In genomic region chr11:47213985-47214564, GRCh38 we compare ENCODE assay signal across 8 cellular contexts. TPM values are rescaled to one million over a fixed set of nuclear protein-coding genes. Genes with fewer than 3 reads are reported as not detected.
DNase-seq lines count a peak whose midpoint lies in the region; ATAC-seq, FAIRE-seq and TF ChIP-seq lines count a peak whose summit lies in the region.

No MANE protein-coding gene starts in this region.

- H3K4me1 ChIP-seq in HepG2 (ENCODE audit: insufficient read depth, low read length), result peaks cover 57% of the 10 kb centered on the region

- DNase-seq in AG20443 (ENCODE audit: low spot score), result peak; percentile 93
- DNase-seq in NCI-H460 (ENCODE audit: extremely low read depth, low read depth), result peak; percentile 86
- DNase-seq in activated CD4-positive, alpha-beta T cell treated with anti-CD3 and anti-CD28 coated beads, Interleukin-2, amount 50 U/mL, for 24 hours (ENCODE audit: low read depth in 1 of 2, low spot score in 1 of 2), result peak; percentile 73 to 80
- DNase-seq in dedifferentiated amniotic fluid mesenchymal stem cell (ENCODE audit: extremely low spot score), result peak; percentile 78
- DNase-seq in HepG2 (ENCODE audit: low spot score), result peak; percentile 86
- peak; percentile 88 for DNase-seq in stimulated activated CD4-positive, alpha-beta T cell treated with anti-CD3 and anti-CD28 coated beads, Interleukin-4, amount 100 ng/mL, for 24 hours

- no peaks in the 10 kb centered on the region; a peak in 1 of 5 replicates for H3K27me3 ChIP-seq in HepG2 (ENCODE audit: control insufficient read depth in 1 of 2, insufficient read depth in 2 of 2, low read length in 2 of 2)

- H3K27ac ChIP-seq in HepG2 (ENCODE audit: extremely low read length, insufficient read depth, low read length), result peak overlapping the region; percentile 73

- H2AFZ ChIP-seq in HepG2 (ENCODE audit: low read length), result peak overlapping the region; percentile 23

- H3K9ac ChIP-seq in HepG2 (ENCODE audit: insufficient read depth, low read depth, low read length), result peak overlapping the region; percentile 55

- TF ChIP-seq EP300 in HepG2 (IDR thresholded peaks at IDR 0.05; ENCODE audit: low read depth in 2 of 2, low read length in 2 of 2) (no peak), HepG2 (CRISPR knock-in tag; IDR thresholded peaks at IDR 0.05; ENCODE audit: borderline replicate concordance) (no peak)

- H3K36me3 ChIP-seq in HepG2 (replicated peaks in 1 of 2; ENCODE audit: control insufficient read depth in 1 of 2, insufficient read depth in 2 of 2, low read length in 2 of 2), result peaks cover 0 to 9% of the 10 kb centered on the region in 2 experiments; a peak in 1 of 5 replicates

- H3K9me3 ChIP-seq in HepG2 (ENCODE audit: low read length), result 0 out of 2 replicates have a peak, but pooled peaks cover 6% of the 10 kb centered on the region

- peak overlapping the region; percentile 78 for H3K4me2 ChIP-seq in HepG2 (ENCODE audit: low read depth, low read length)

- H3K79me2 ChIP-seq in HepG2 (ENCODE audit: insufficient read depth, low read length), result peaks cover 36% of the 10 kb centered on the region

- TF ChIP-seq POLR2A in HepG2 (IDR thresholded peaks at IDR 0.05; ENCODE audit: insufficient read depth in 1 of 2, low read depth in 2 of 2, low read length in 2 of 2), result peak; percentile 21 to 58; a peak in 3 of 4 replicates

- intact Hi-C loops in HepG2 (cut with micrococcal nuclease; ENCODE audit: unreplicated experiment), result loop anchor here (2.0 kb wide), 1 partner anchor 25 kb away; no protein-coding TSS in a partner anchor

- POLR2A ChIA-PET in HepG2 (lab: Yijun Ruan, JAX), result interaction anchor here (0.9 to 4.6 kb wide), 17 partner anchors 8 to 213 kb away, joined by 3 to 247 read pairs (median 18); partner anchors contain the start of genes ACP2, ARFGAP2, NR1H3 and PACSIN3

- H3K4me3 ChIP-seq in HepG2 (replicated peaks in 1 of 3; ENCODE audit: insufficient read depth in 1 of 3, low read depth in 2 of 3, low read length in 3 of 3), result peak overlapping the region; percentile 70 to 86 (median 79)

- H4K20me1 ChIP-seq in HepG2 (ENCODE audit: insufficient read depth, low read length), result peaks cover 19% of the 10 kb centered on the region

- no peak for TF ChIP-seq RAD21 in HepG2 (CRISPR knock-in tag; IDR thresholded peaks at IDR 0.05)

- ATAC-seq in GM19035 (IDR thresholded peaks at IDR 0.05; ENCODE audit: unreplicated experiment) (peak; percentile 61), HG03378 (IDR thresholded peaks at IDR 0.05; ENCODE audit: unreplicated experiment) (peak; percentile 64), HepG2 (peak; percentile 90)

- 17% methylated on average over 17 of the region's 20 CpGs for WGBS in HepG2 (ENCODE audit: low lambda C conversion rate)

- FAIRE-seq in HepG2 (lab: Jason Lieb, UNC), result peak; percentile 53

- in situ Hi-C loops in HepG2 (cut with HindIII; ENCODE audit: extremely low pct_ligation_motif_present, low pct_unique_long_range_greater_than_20kb), result no loop called here

- TSS peak; percentile 74 for BruUV-seq in HepG2 (replicated peaks; lab: Mats Ljungman, UMichigan)

- TF ChIP-seq CTCF in HepG2 (CRISPR knock-in tag; IDR thresholded peaks at IDR 0.05), result no peak

- CTCF ChIA-PET in HepG2 (lab: Yijun Ruan, JAX; ENCODE audit: low intra/inter-chr PET ratio, low total read pairs), result no interaction called here

RNA-seq across cellular contexts. Expression of gene DDB2, which starts 0.7 kb away (rescaled TPM):
- total RNA-seq in NCI-H460 (2014; rRNA removed; shearing (Covaris generic)), result 59.1 and 61.7 TPM in 2 replicates
- 61.1 and 64.9 TPM in 2 replicates for polyA plus RNA-seq in NCI-H460 (2014; cell fraction: nucleus; rRNA removed)
- 83.4 and 88.1 TPM in 2 replicates for total RNA-seq in HepG2 (2016; rRNA removed; fragmentation: Illumina TruSeq; extraction: Trizol)
- total RNA-seq in HepG2 (2016; cell fraction: cytosol; rRNA removed; fragmentation: Illumina TruSeq; extraction: Trizol; ENCODE audit: low read depth), result 42.2 and 43.5 TPM in 2 replicates
- 83.5 and 97.1 TPM in 2 replicates for total RNA-seq in HepG2 (2016; cell fraction: insoluble cytoplasmic fraction; rRNA removed; fragmentation: Illumina TruSeq; extraction: Trizol)
- total RNA-seq in HepG2 (2016; cell fraction: membrane; rRNA removed; fragmentation: Illumina TruSeq; extraction: Trizol), result 57.3 and 60.8 TPM in 2 replicates
- total RNA-seq in HepG2 (2016; cell fraction: nucleus; rRNA removed; fragmentation: Illumina TruSeq; extraction: Trizol), result 58.4 and 60.1 TPM in 2 replicates
- polyA plus RNA-seq in HepG2 (2011; rRNA removed), result 66.8 and 71.4 TPM in 2 replicates
- 52.8 and 58.0 TPM in 2 replicates for polyA plus RNA-seq in HepG2 (2011; cell fraction: cytosol; rRNA removed)
- 181 and 193 TPM in 2 replicates for polyA plus RNA-seq in HepG2 (2011; cell fraction: nucleus; rRNA removed)
- 46.8 and 59.0 TPM in 2 replicates for polyA plus RNA-seq in HepG2 (2012)
- 33.5 and 35.4 TPM in 2 replicates for polyA plus RNA-seq in HepG2 (2016; cell fraction: cytosol; fragmentation: Illumina TruSeq; extraction: Trizol; ENCODE audit: low read depth)
- 91.3 and 93.6 TPM in 2 replicates for polyA plus RNA-seq in HepG2 (2016; cell fraction: insoluble cytoplasmic fraction; fragmentation: Illumina TruSeq; extraction: Trizol; ENCODE audit: low read depth)
- polyA plus RNA-seq in HepG2 (2016; cell fraction: membrane; fragmentation: Illumina TruSeq; extraction: Trizol; ENCODE audit: low read depth), result 43.2 and 43.8 TPM in 2 replicates
- polyA plus RNA-seq in HepG2 (2016; cell fraction: nucleus; fragmentation: Illumina TruSeq; extraction: Trizol; ENCODE audit: insufficient read depth, low read depth), result 125 and 136 TPM in 2 replicates
- polyA minus RNA-seq in HepG2 (2011; rRNA and poly(A)+ RNA removed; ENCODE audit: low replicate concordance), result 62.5 and 94.9 TPM in 2 replicates
- 19.2 and 26.2 TPM in 2 replicates for polyA minus RNA-seq in HepG2 (2011; cell fraction: cytosol; rRNA and poly(A)+ RNA removed)
- 62.4 and 65.9 TPM in 2 replicates for polyA minus RNA-seq in HepG2 (2011; cell fraction: nucleus; rRNA and poly(A)+ RNA removed)

RNA-seq across cellular contexts. Expression of gene PACSIN3, which starts 27.8 kb away (rescaled TPM):
- 19.2 and 21.8 TPM in 2 replicates for total RNA-seq in NCI-H460 (2014; rRNA removed; shearing (Covaris generic))
- polyA plus RNA-seq in NCI-H460 (2014; cell fraction: nucleus; rRNA removed), result 46.7 and 52.6 TPM in 2 replicates
- total RNA-seq in HepG2 (2016; rRNA removed; fragmentation: Illumina TruSeq; extraction: Trizol), result 86.4 and 93.3 TPM in 2 replicates
- 23.5 and 25.6 TPM in 2 replicates for total RNA-seq in HepG2 (2016; cell fraction: cytosol; rRNA removed; fragmentation: Illumina TruSeq; extraction: Trizol; ENCODE audit: low read depth)
- total RNA-seq in HepG2 (2016; cell fraction: insoluble cytoplasmic fraction; rRNA removed; fragmentation: Illumina TruSeq; extraction: Trizol), result 85.9 and 101 TPM in 2 replicates
- 44.9 and 52.0 TPM in 2 replicates for total RNA-seq in HepG2 (2016; cell fraction: membrane; rRNA removed; fragmentation: Illumina TruSeq; extraction: Trizol)
- total RNA-seq in HepG2 (2016; cell fraction: nucleus; rRNA removed; fragmentation: Illumina TruSeq; extraction: Trizol), result 48.3 and 58.6 TPM in 2 replicates
- 47.9 and 56.8 TPM in 2 replicates for polyA plus RNA-seq in HepG2 (2011; rRNA removed)
- 46.8 and 58.3 TPM in 2 replicates for polyA plus RNA-seq in HepG2 (2011; cell fraction: cytosol; rRNA removed)
- 69.7 and 70.5 TPM in 2 replicates for polyA plus RNA-seq in HepG2 (2011; cell fraction: nucleus; rRNA removed)
- 37.6 and 45.0 TPM in 2 replicates for polyA plus RNA-seq in HepG2 (2012)
- polyA plus RNA-seq in HepG2 (2016; cell fraction: cytosol; fragmentation: Illumina TruSeq; extraction: Trizol; ENCODE audit: low read depth), result 19.9 and 22.2 TPM in 2 replicates
- 75.8 and 91.5 TPM in 2 replicates for polyA plus RNA-seq in HepG2 (2016; cell fraction: insoluble cytoplasmic fraction; fragmentation: Illumina TruSeq; extraction: Trizol; ENCODE audit: low read depth)
- polyA plus RNA-seq in HepG2 (2016; cell fraction: membrane; fragmentation: Illumina TruSeq; extraction: Trizol; ENCODE audit: low read depth), result 36.6 and 40.8 TPM in 2 replicates
- 92.3 and 96.2 TPM in 2 replicates for polyA plus RNA-seq in HepG2 (2016; cell fraction: nucleus; fragmentation: Illumina TruSeq; extraction: Trizol; ENCODE audit: insufficient read depth, low read depth)
- polyA minus RNA-seq in HepG2 (2011; rRNA and poly(A)+ RNA removed; ENCODE audit: low replicate concordance), result 46.1 and 86.9 TPM in 2 replicates
- 31.6 and 35.2 TPM in 2 replicates for polyA minus RNA-seq in HepG2 (2011; cell fraction: cytosol; rRNA and poly(A)+ RNA removed)
- polyA minus RNA-seq in HepG2 (2011; cell fraction: nucleus; rRNA and poly(A)+ RNA removed), result 26.5 and 27.4 TPM in 2 replicates

RNA-seq across cellular contexts. Expression of gene ACP2, which starts 34.5 kb away (rescaled TPM):
- 13.4 and 15.2 TPM in 2 replicates for total RNA-seq in NCI-H460 (2014; rRNA removed; shearing (Covaris generic))
- 19.5 and 19.8 TPM in 2 replicates for polyA plus RNA-seq in NCI-H460 (2014; cell fraction: nucleus; rRNA removed)
- 7.8 and 20.2 TPM in 2 replicates for total RNA-seq in HepG2 (2016; rRNA removed; fragmentation: Illumina TruSeq; extraction: Trizol)
- total RNA-seq in HepG2 (2016; cell fraction: cytosol; rRNA removed; fragmentation: Illumina TruSeq; extraction: Trizol; ENCODE audit: low read depth), result 4.1 and 4.5 TPM in 2 replicates
- 6.4 and 19.4 TPM in 2 replicates for total RNA-seq in HepG2 (2016; cell fraction: insoluble cytoplasmic fraction; rRNA removed; fragmentation: Illumina TruSeq; extraction: Trizol)
- 7.4 and 7.6 TPM in 2 replicates for total RNA-seq in HepG2 (2016; cell fraction: membrane; rRNA removed; fragmentation: Illumina TruSeq; extraction: Trizol)
- 22.3 and 27.4 TPM in 2 replicates for total RNA-seq in HepG2 (2016; cell fraction: nucleus; rRNA removed; fragmentation: Illumina TruSeq; extraction: Trizol)
- polyA plus RNA-seq in HepG2 (2011; rRNA removed), result 17.7 and 27.5 TPM in 2 replicates
- 11.6 and 12.5 TPM in 2 replicates for polyA plus RNA-seq in HepG2 (2011; cell fraction: cytosol; rRNA removed)
- 57.6 and 68.7 TPM in 2 replicates for polyA plus RNA-seq in HepG2 (2011; cell fraction: nucleus; rRNA removed)
- polyA plus RNA-seq in HepG2 (2012), result 14.7 and 15.9 TPM in 2 replicates
- polyA plus RNA-seq in HepG2 (2016; cell fraction: cytosol; fragmentation: Illumina TruSeq; extraction: Trizol; ENCODE audit: low read depth), result 3.3 and 3.6 TPM in 2 replicates
- 6.0 and 8.7 TPM in 2 replicates for polyA plus RNA-seq in HepG2 (2016; cell fraction: insoluble cytoplasmic fraction; fragmentation: Illumina TruSeq; extraction: Trizol; ENCODE audit: low read depth)
- polyA plus RNA-seq in HepG2 (2016; cell fraction: membrane; fragmentation: Illumina TruSeq; extraction: Trizol; ENCODE audit: low read depth), result 6.0 and 6.5 TPM in 2 replicates
- 38.9 and 42.1 TPM in 2 replicates for polyA plus RNA-seq in HepG2 (2016; cell fraction: nucleus; fragmentation: Illumina TruSeq; extraction: Trizol; ENCODE audit: insufficient read depth, low read depth)
- polyA minus RNA-seq in HepG2 (2011; rRNA and poly(A)+ RNA removed; ENCODE audit: low replicate concordance), result 55.8 and 92.1 TPM in 2 replicates
- 13.0 and 13.5 TPM in 2 replicates for polyA minus RNA-seq in HepG2 (2011; cell fraction: cytosol; rRNA and poly(A)+ RNA removed)
- polyA minus RNA-seq in HepG2 (2011; cell fraction: nucleus; rRNA and poly(A)+ RNA removed), result 35.7 and 37.6 TPM in 2 replicates

RNA-seq across cellular contexts. Expression of gene ARFGAP2, which starts 37.4 kb away (rescaled TPM):
- 26.5 and 27.9 TPM in 2 replicates for total RNA-seq in NCI-H460 (2014; rRNA removed; shearing (Covaris generic))
- polyA plus RNA-seq in NCI-H460 (2014; cell fraction: nucleus; rRNA removed), result 146 and 148 TPM in 2 replicates
- 67.9 and 75.3 TPM in 2 replicates for total RNA-seq in HepG2 (2016; rRNA removed; fragmentation: Illumina TruSeq; extraction: Trizol)
- 26.0 and 28.5 TPM in 2 replicates for total RNA-seq in HepG2 (2016; cell fraction: cytosol; rRNA removed; fragmentation: Illumina TruSeq; extraction: Trizol; ENCODE audit: low read depth)
- 60.7 and 78.7 TPM in 2 replicates for total RNA-seq in HepG2 (2016; cell fraction: insoluble cytoplasmic fraction; rRNA removed; fragmentation: Illumina TruSeq; extraction: Trizol)
- total RNA-seq in HepG2 (2016; cell fraction: membrane; rRNA removed; fragmentation: Illumina TruSeq; extraction: Trizol), result 25.6 and 29.2 TPM in 2 replicates
- 63.0 and 73.9 TPM in 2 replicates for total RNA-seq in HepG2 (2016; cell fraction: nucleus; rRNA removed; fragmentation: Illumina TruSeq; extraction: Trizol)
- polyA plus RNA-seq in HepG2 (2011; rRNA removed), result 32.3 and 40.5 TPM in 2 replicates
- 49.9 and 52.5 TPM in 2 replicates for polyA plus RNA-seq in HepG2 (2011; cell fraction: cytosol; rRNA removed)
- 135 and 137 TPM in 2 replicates for polyA plus RNA-seq in HepG2 (2011; cell fraction: nucleus; rRNA removed)
- polyA plus RNA-seq in HepG2 (2012), result 36.2 and 56.4 TPM in 2 replicates
- polyA plus RNA-seq in HepG2 (2016; cell fraction: cytosol; fragmentation: Illumina TruSeq; extraction: Trizol; ENCODE audit: low read depth), result 5.1 and 6.2 TPM in 2 replicates
- 34.1 and 42.3 TPM in 2 replicates for polyA plus RNA-seq in HepG2 (2016; cell fraction: insoluble cytoplasmic fraction; fragmentation: Illumina TruSeq; extraction: Trizol; ENCODE audit: low read depth)
- polyA plus RNA-seq in HepG2 (2016; cell fraction: membrane; fragmentation: Illumina TruSeq; extraction: Trizol; ENCODE audit: low read depth), result 10.4 and 11.9 TPM in 2 replicates
- 93.3 and 105 TPM in 2 replicates for polyA plus RNA-seq in HepG2 (2016; cell fraction: nucleus; fragmentation: Illumina TruSeq; extraction: Trizol; ENCODE audit: insufficient read depth, low read depth)
- polyA minus RNA-seq in HepG2 (2011; rRNA and poly(A)+ RNA removed; ENCODE audit: low replicate concordance), result 128 and 215 TPM in 2 replicates
- 18.9 and 27.2 TPM in 2 replicates for polyA minus RNA-seq in HepG2 (2011; cell fraction: cytosol; rRNA and poly(A)+ RNA removed)
- 108 and 119 TPM in 2 replicates for polyA minus RNA-seq in HepG2 (2011; cell fraction: nucleus; rRNA and poly(A)+ RNA removed)

RNA-seq across cellular contexts. Expression of gene NR1H3, which starts 43.7 kb away (rescaled TPM):
- 8.3 and 8.7 TPM in 2 replicates for total RNA-seq in NCI-H460 (2014; rRNA removed; shearing (Covaris generic))
- 19.0 and 33.9 TPM in 2 replicates for polyA plus RNA-seq in NCI-H460 (2014; cell fraction: nucleus; rRNA removed)
- 36.5 and 41.8 TPM in 2 replicates for total RNA-seq in HepG2 (2016; rRNA removed; fragmentation: Illumina TruSeq; extraction: Trizol)
- 22.0 and 26.3 TPM in 2 replicates for total RNA-seq in HepG2 (2016; cell fraction: cytosol; rRNA removed; fragmentation: Illumina TruSeq; extraction: Trizol; ENCODE audit: low read depth)
- total RNA-seq in HepG2 (2016; cell fraction: insoluble cytoplasmic fraction; rRNA removed; fragmentation: Illumina TruSeq; extraction: Trizol), result 41.4 and 43.5 TPM in 2 replicates
- total RNA-seq in HepG2 (2016; cell fraction: membrane; rRNA removed; fragmentation: Illumina TruSeq; extraction: Trizol), result 46.0 and 47.2 TPM in 2 replicates
- total RNA-seq in HepG2 (2016; cell fraction: nucleus; rRNA removed; fragmentation: Illumina TruSeq; extraction: Trizol), result 30.2 and 30.9 TPM in 2 replicates
- 102 and 115 TPM in 2 replicates for polyA plus RNA-seq in HepG2 (2011; rRNA removed)
- 63.3 and 100 TPM in 2 replicates for polyA plus RNA-seq in HepG2 (2011; cell fraction: cytosol; rRNA removed)
- polyA plus RNA-seq in HepG2 (2011; cell fraction: nucleus; rRNA removed), result 260 and 267 TPM in 2 replicates
- 31.6 and 34.5 TPM in 2 replicates for polyA plus RNA-seq in HepG2 (2012)
- 18.8 and 21.2 TPM in 2 replicates for polyA plus RNA-seq in HepG2 (2016; cell fraction: cytosol; fragmentation: Illumina TruSeq; extraction: Trizol; ENCODE audit: low read depth)
- 29.3 and 35.1 TPM in 2 replicates for polyA plus RNA-seq in HepG2 (2016; cell fraction: insoluble cytoplasmic fraction; fragmentation: Illumina TruSeq; extraction: Trizol; ENCODE audit: low read depth)
- 29.5 and 32.4 TPM in 2 replicates for polyA plus RNA-seq in HepG2 (2016; cell fraction: membrane; fragmentation: Illumina TruSeq; extraction: Trizol; ENCODE audit: low read depth)
- polyA plus RNA-seq in HepG2 (2016; cell fraction: nucleus; fragmentation: Illumina TruSeq; extraction: Trizol; ENCODE audit: insufficient read depth, low read depth), result 72.4 and 72.5 TPM in 2 replicates
- polyA minus RNA-seq in HepG2 (2011; rRNA and poly(A)+ RNA removed; ENCODE audit: low replicate concordance), result 123 and 184 TPM in 2 replicates
- polyA minus RNA-seq in HepG2 (2011; cell fraction: cytosol; rRNA and poly(A)+ RNA removed), result 21.1 and 25.4 TPM in 2 replicates
- 36.3 and 39.8 TPM in 2 replicates for polyA minus RNA-seq in HepG2 (2011; cell fraction: nucleus; rRNA and poly(A)+ RNA removed)

Comparison
In these comparisons a context has a peak if more than half of its experiments do, and no peak if none do; other contexts are left out.
1. Peak in every context shown above with its lines: DNase-seq, ATAC-seq, H3K4me3 ChIP-seq and H3K27ac ChIP-seq.